ENCODE assay signal across 12 cellular contexts in the genomic region with DNA sequence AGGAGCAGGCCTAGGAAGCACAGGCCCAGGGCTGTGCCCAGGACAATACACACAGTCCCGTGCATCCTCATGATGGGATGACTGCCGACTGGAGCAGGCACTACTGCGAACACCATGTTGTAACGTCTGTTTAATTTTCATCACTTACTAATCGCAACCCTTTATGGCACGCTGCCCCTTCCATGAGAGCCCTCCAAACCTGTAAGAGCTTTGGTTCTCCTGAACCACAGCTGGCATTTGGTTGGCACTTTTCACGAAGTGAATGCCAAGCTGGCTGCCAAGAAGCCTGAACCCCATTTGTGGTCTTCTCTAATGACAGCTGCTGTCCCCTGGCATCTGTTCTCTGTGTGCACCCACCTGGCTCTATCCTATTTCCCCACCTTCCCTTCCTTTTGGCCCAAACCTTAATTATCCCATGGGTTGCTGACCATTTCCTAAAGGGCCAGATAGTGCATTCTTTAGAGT. TPM values are rescaled to one million over a fixed set of nuclear protein-coding genes. Genes with fewer than 3 reads are reported as not detected.
DNase-seq lines count a peak whose midpoint lies in the region; ATAC-seq and TF ChIP-seq lines count a peak whose summit lies in the region.
"Had no signal": no experiment of that assay in that cellular context is flagged by ENCODE, and none has a peak within 500 bp of the region (broad histone marks: within the 10 kb centered on the region; RNA-seq: fewer than 3 reads in every experiment).

No MANE protein-coding gene starts in this region.

- H3K27me3 ChIP-seq in esophagus (ENCODE audit: control insufficient read depth in 1 of 2, insufficient read depth in 2 of 2, low read length in 2 of 2) (no peaks in the 10 kb centered on the region), PC-9 (ENCODE audit: insufficient read depth, low read depth) (no peaks in the 10 kb centered on the region)

- CTCF ChIA-PET in activated naive CD4-positive, alpha-beta T cell treated with anti-CD3 and anti-CD28 coated beads, Interleukin-2, amount 10 ng/mL, durations not matched to agents 7 days and 5 days (lab: Charles Lee), result interaction anchor here (1.1 to 1.3 kb wide), 2 partner anchors 12 to 193 kb away, joined by 5 to 7 read pairs; no protein-coding TSS in a partner anchor
- CTCF ChIA-PET in PC-9 (lab: Charles Lee), result no interaction called here

- no peak for DNase-seq in activated naive CD4-positive, alpha-beta T cell treated with anti-CD3 and anti-CD28 coated beads, Interleukin-2, amount 10 ng/mL, durations not matched to agents 7 days and 5 days
- DNase-seq in activated naive CD4-positive, alpha-beta T cell treated with anti-CD3 and anti-CD28 coated beads, Interleukin-2, amount 50 U/mL, for 16 hours, result no peak
- DNase-seq in T-helper 17 cell (no peak), SHP77 treated with DMSO at 0.1 percent for 48 hours (lab: John Stamatoyannopoulos, UW) (no peak), PC-9 (no peak)
- DNase-seq: trophoblast cell had no signal

- no peaks in the 10 kb centered on the region for H3K27me3 Mint-ChIP-seq in activated naive CD4-positive, alpha-beta T cell treated with anti-CD3 and anti-CD28 coated beads, Interleukin-2, amount 10 ng/mL, durations not matched to agents 7 days and 5 days
- no peaks in the 10 kb centered on the region for H3K27me3 Mint-ChIP-seq in T-helper 17 cell
- no peaks in the 10 kb centered on the region for H3K27me3 Mint-ChIP-seq in stimulated activated memory B cell treated with anti-CD40 and anti-IgM and Interleukin-4, amounts not matched to agents 10 μg/mL and 1 μg/mL and 100 μg/mL, for 72 hours

- ATAC-seq in T-helper 17 cell, result no peak
- no peak for ATAC-seq in stimulated activated memory B cell treated with anti-CD40 and anti-IgM and Interleukin-4, amounts not matched to agents 10 μg/mL and 1 μg/mL and 100 μg/mL, for 72 hours
- no peak for ATAC-seq in HG03108 (IDR thresholded peaks at IDR 0.05; ENCODE audit: unreplicated experiment)
- ATAC-seq: mucosa of descending colon had no signal

- no peaks in the 10 kb centered on the region for H3K9me3 Mint-ChIP-seq in activated naive CD4-positive, alpha-beta T cell treated with anti-CD3 and anti-CD28 coated beads, Interleukin-2, amount 10 ng/mL, durations not matched to agents 7 days and 5 days
- no peaks in the 10 kb centered on the region for H3K9me3 Mint-ChIP-seq in stimulated activated memory B cell treated with anti-CD40 and anti-IgM and Interleukin-4, amounts not matched to agents 10 μg/mL and 1 μg/mL and 100 μg/mL, for 72 hours

- H3K4me1 ChIP-seq in esophagus (ENCODE audit: control insufficient read depth in 2 of 2, insufficient read depth in 2 of 2, low read length in 1 of 2) (peaks cover 0 to 2% of the 10 kb centered on the region in 2 donors), PC-9 (replicated peaks; ENCODE audit: insufficient read depth) (no peaks in the 10 kb centered on the region)

- POLR2A ChIA-PET in PC-9 (lab: Charles Lee; ENCODE audit: unreplicated experiment), result no interaction called here

- H3K27ac Mint-ChIP-seq in activated naive CD4-positive, alpha-beta T cell treated with anti-CD3 and anti-CD28 coated beads, Interleukin-2, amount 10 ng/mL, durations not matched to agents 7 days and 5 days, result peak overlapping the region; percentile 87
- peak overlapping the region; percentile 99 for H3K27ac Mint-ChIP-seq in T-helper 17 cell
- H3K27ac Mint-ChIP-seq in stimulated activated memory B cell treated with anti-CD40 and anti-IgM and Interleukin-4, amounts not matched to agents 10 μg/mL and 1 μg/mL and 100 μg/mL, for 72 hours, result peak overlapping the region; percentile 37
- H3K27ac Mint-ChIP-seq: brain had no signal

- WGBS in esophagus, 2 donors, result 77 to 85% methylated on average over 7 of the region's 7 CpGs

- no peak for TF ChIP-seq CTCF in PC-9 (conservative IDR thresholded peaks at IDR 0.05)

- peak overlapping the region; percentile 24 for H3K4me3 Mint-ChIP-seq in activated naive CD4-positive, alpha-beta T cell treated with anti-CD3 and anti-CD28 coated beads, Interleukin-2, amount 10 ng/mL, durations not matched to agents 7 days and 5 days
- peak overlapping the region; percentile 89 for H3K4me3 Mint-ChIP-seq in T-helper 17 cell
- H3K4me3 Mint-ChIP-seq in stimulated activated memory B cell treated with anti-CD40 and anti-IgM and Interleukin-4, amounts not matched to agents 10 μg/mL and 1 μg/mL and 100 μg/mL, for 72 hours, result no peak overlapping the region
- H3K4me3 Mint-ChIP-seq: brain had no signal

- no peaks in the 10 kb centered on the region for H3K9me2 ChIP-seq in PC-9 (ENCODE audit: insufficient read depth)

- H3K4me2 ChIP-seq in PC-9, result no peak overlapping the region

- peaks cover 62% of the 10 kb centered on the region for H4K20me1 ChIP-seq in PC-9 (ENCODE audit: insufficient read depth)

- H3K9me3 ChIP-seq in T-helper 17 cell (ENCODE audit: control insufficient read depth, low read length, poor library complexity, severe bottlenecking) (no peaks in the 10 kb centered on the region), esophagus (ENCODE audit: control insufficient read depth in 2 of 2, insufficient read depth in 1 of 2, low read depth in 1 of 2, low read length in 1 of 2) (no peaks in the 10 kb centered on the region), PC-9 (ENCODE audit: insufficient read depth, low read depth) (no peaks in the 10 kb centered on the region)
- H3K9me3 ChIP-seq: mucosa of descending colon, prostate gland had no signal

- H3K36me3 Mint-ChIP-seq in activated naive CD4-positive, alpha-beta T cell treated with anti-CD3 and anti-CD28 coated beads, Interleukin-2, amount 10 ng/mL, durations not matched to agents 7 days and 5 days, result peaks cover 75% of the 10 kb centered on the region
- peaks cover 11% of the 10 kb centered on the region for H3K36me3 Mint-ChIP-seq in T-helper 17 cell (ENCODE audit: low read depth)
- peaks cover 78% of the 10 kb centered on the region for H3K36me3 Mint-ChIP-seq in stimulated activated memory B cell treated with anti-CD40 and anti-IgM and Interleukin-4, amounts not matched to agents 10 μg/mL and 1 μg/mL and 100 μg/mL, for 72 hours

- H3K4me3 ChIP-seq in esophagus (ENCODE audit: low read depth in 1 of 2, low read length in 2 of 2) (no peak overlapping the region), PC-9 (no peak overlapping the region)
- H3K4me3 ChIP-seq: mucosa of descending colon, prostate gland had no signal

- H3K36me3 ChIP-seq in esophagus (ENCODE audit: control insufficient read depth in 2 of 2, insufficient read depth in 2 of 2, low read length in 1 of 2) (peaks cover 44 to 77% of the 10 kb centered on the region in 2 donors), PC-9 (ENCODE audit: low read depth) (peaks cover 71% of the 10 kb centered on the region)

- H2AFZ ChIP-seq in PC-9, result no peak overlapping the region

- H3K4me1 Mint-ChIP-seq in activated naive CD4-positive, alpha-beta T cell treated with anti-CD3 and anti-CD28 coated beads, Interleukin-2, amount 10 ng/mL, durations not matched to agents 7 days and 5 days, result peaks cover 66% of the 10 kb centered on the region
- peaks cover 44% of the 10 kb centered on the region for H3K4me1 Mint-ChIP-seq in T-helper 17 cell
- peaks cover 6% of the 10 kb centered on the region for H3K4me1 Mint-ChIP-seq in stimulated activated memory B cell treated with anti-CD40 and anti-IgM and Interleukin-4, amounts not matched to agents 10 μg/mL and 1 μg/mL and 100 μg/mL, for 72 hours

- no TSS peak for BruUV-seq in PC-9 (replicated peaks; lab: Mats Ljungman, UMichigan)

- intact Hi-C loops in PC-9 (cut with micrococcal nuclease; ENCODE audit: unreplicated experiment), result no loop called here

- peak overlapping the region; percentile 4 to 11 for H3K27ac ChIP-seq in esophagus (ENCODE audit: low read depth in 2 of 2, low read length in 1 of 2)
- H3K27ac ChIP-seq in PC-9, result no peak overlapping the region

- H3F3A ChIP-seq in PC-9 (ENCODE audit: insufficient read depth, low read depth), result peaks cover 88% of the 10 kb centered on the region

- H3K79me2 ChIP-seq in PC-9 (ENCODE audit: low read depth), result no peaks in the 10 kb centered on the region

RNA-seq across cellular contexts. Expression of gene APOL1, which starts 36.5 kb away (rescaled TPM):
- total RNA-seq in T-helper 17 cell, result 10 to 100 TPM; 12.5 to 15.0 TPM
- polyA plus RNA-seq in esophagus, result 10 to 100 TPM in 1 of 2 donors, 1 to 10 TPM in 1; 9.8 to 10.5 TPM
- total RNA-seq in PC-9 (2021), result 27.0 and 33.0 TPM in 2 replicates

RNA-seq across cellular contexts. Expression of gene APOL2, which starts 50.1 kb away (rescaled TPM):
- 10 to 100 TPM; 36.9 to 42.9 TPM for total RNA-seq in T-helper 17 cell
- polyA plus RNA-seq in esophagus, result 10 to 100 TPM in 1 of 2 donors, 1 to 10 TPM in 1; 9.2 to 14.9 TPM
- 19.9 and 27.4 TPM in 2 replicates for total RNA-seq in PC-9 (2021)

Comparison
In these comparisons a context has a peak if more than half of its experiments do, and no peak if none do; other contexts are left out.
1. H3K27ac Mint-ChIP-seq: peak in every context shown above with its lines; median percentile 99 in T-helper 17 cell; 87 in activated naive CD4-positive, alpha-beta T cell treated with anti-CD3 and anti-CD28 coated beads, Interleukin-2, amount 10 ng/mL, durations not matched to agents 7 days and 5 days; 37 in stimulated activated memory B cell treated with anti-CD40 and anti-IgM and Interleukin-4, amounts not matched to agents 10 μg/mL and 1 μg/mL and 100 μg/mL, for 72 hours.